2 cellular contexts compared by ENCODE assay signal in genomic region chr15:26318689-26319088, GRCh38.
A peak's percentile ranks its signal among the peaks of the same experiment; 100 is the strongest.
TF ChIP-seq lines count a peak whose summit lies in the region.

No MANE protein-coding gene starts in this region.

TF ChIP-seq in GM23338, 12 proteins besides CTCF, POLR2A, EP300 and RAD21 (continued from another document):
- TF ChIP-seq REST (IDR thresholded peaks at IDR 0.05; ENCODE audit: unreplicated experiment) = no peak

TF ChIP-seq in neural cell, 6 proteins besides CTCF, POLR2A, EP300 and RAD21 (continued from another document):
- TF ChIP-seq REST (IDR thresholded peaks at IDR 0.05; ENCODE audit: borderline replicate concordance) = peak; percentile 51
